ENCODE assay signal across 8 cellular contexts in the genomic region with DNA sequence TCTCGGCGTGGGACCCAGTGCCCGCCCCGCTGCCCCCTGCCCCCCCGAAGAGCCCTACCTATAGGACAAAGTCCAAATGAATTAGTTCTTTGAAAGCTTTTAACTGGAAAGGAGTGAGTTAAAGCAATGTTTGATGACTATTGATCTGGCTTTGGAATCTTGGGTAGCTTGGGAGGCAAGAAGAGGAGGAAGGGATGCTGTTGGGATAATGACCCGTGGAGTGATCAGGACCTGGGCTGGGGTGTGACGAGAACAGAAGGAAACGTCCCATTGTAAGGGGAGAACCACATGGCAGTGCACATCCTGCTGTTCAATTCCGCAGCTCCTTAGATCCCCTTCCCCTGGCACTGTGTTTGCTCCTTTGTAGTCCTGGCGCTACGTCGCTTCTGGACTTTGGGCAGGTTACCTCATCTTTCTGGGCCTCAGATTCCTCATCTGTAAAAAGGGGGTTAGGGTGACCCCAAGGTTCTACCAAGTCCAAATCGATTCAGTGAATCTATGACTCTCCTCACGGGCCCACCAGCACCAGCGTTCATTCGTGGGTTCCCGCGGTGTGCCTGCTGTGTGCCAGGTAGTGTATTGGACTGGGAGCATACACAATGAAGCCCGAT. TPM values are rescaled to one million over a fixed set of nuclear protein-coding genes. Genes with fewer than 3 reads are reported as not detected.
DNase-seq lines count a peak whose midpoint lies in the region; ATAC-seq and TF ChIP-seq lines count a peak whose summit lies in the region.

No MANE protein-coding gene starts in this region.

- H4K20me1 ChIP-seq in DOHH2 (ENCODE audit: control insufficient read depth, insufficient read depth, low read depth, low read length): no peaks in the 10 kb centered on the region
- H4K20me1 ChIP-seq in OCI-LY7 (ENCODE audit: insufficient read depth, low read length): no peaks in the 10 kb centered on the region; the same call in 1 of the 2 replicates

- H3K4me3 ChIP-seq in DOHH2 (ENCODE audit: low read length) (peak overlapping the region; percentile 84), OCI-LY7 (ENCODE audit: low read depth, low read length, poor library complexity, severe bottlenecking) (peak overlapping the region; percentile 84), mucosa of descending colon (peak overlapping the region; percentile 81), upper lobe of right lung (peak overlapping the region; percentile 83)

- no peaks in the 10 kb centered on the region for H3K27me3 ChIP-seq in DOHH2 (ENCODE audit: control insufficient read depth, low read length)
- H3K27me3 ChIP-seq in upper lobe of right lung: no peaks in the 10 kb centered on the region

- H2AFZ ChIP-seq in OCI-LY7 (ENCODE audit: low read length): peak overlapping the region; percentile 89

- H3K4me2 ChIP-seq in DOHH2 (ENCODE audit: low read length) (peak overlapping the region; percentile 78), OCI-LY7 (ENCODE audit: low read length) (peak overlapping the region; percentile 83)

- DNase-seq in OCI-LY7 (ENCODE audit: low spot score): no peak
- DNase-seq in mucosa of descending colon: peak in 2 of 3 donors; percentile 23 to 43
- no peak for DNase-seq in upper lobe of right lung
- DNase-seq in NCI-H1436 treated with DMSO at 0.1 percent for 48 hours (lab: John Stamatoyannopoulos, UW): no peak

- no peak for ATAC-seq in mucosa of descending colon
- ATAC-seq in upper lobe of right lung: no peak
- no peak for ATAC-seq in GM21619 (IDR thresholded peaks at IDR 0.05; ENCODE audit: unreplicated experiment)
- ATAC-seq in GM19023 (IDR thresholded peaks at IDR 0.05; ENCODE audit: unreplicated experiment): no peak

- BruUV-seq in OCI-LY7 (replicated peaks; lab: Mats Ljungman, UMichigan): TSS peak; percentile 76

- no peak for TF ChIP-seq CTCF in DOHH2 (IDR thresholded peaks at IDR 0.05; ENCODE audit: low read depth, low read length, poor library complexity, severe bottlenecking)
- no peak for TF ChIP-seq CTCF in OCI-LY7 (conservative IDR thresholded peaks at IDR 0.05; ENCODE audit: low read length)
- TF ChIP-seq CTCF in mucosa of descending colon (IDR thresholded peaks at IDR 0.05): no peak
- TF ChIP-seq CTCF in upper lobe of right lung (IDR thresholded peaks at IDR 0.05): no peak

- peaks cover 48% of the 10 kb centered on the region for H3K79me2 ChIP-seq in DOHH2 (ENCODE audit: control insufficient read depth, low read length)
- H3K79me2 ChIP-seq in OCI-LY7 (ENCODE audit: insufficient read depth, low read depth, low read length): peaks cover 36% of the 10 kb centered on the region

- CTCF ChIA-PET in OCI-LY7 (lab: Charles Lee; ENCODE audit: unreplicated experiment): interaction anchor here (0.6 to 1.8 kb wide), 2 partner anchors 15 to 90 kb away, joined by 3 to 6 read pairs; no protein-coding TSS in a partner anchor

- H3K27ac ChIP-seq in DOHH2 (ENCODE audit: low read depth, low read length) (peak overlapping the region; percentile 79), OCI-LY7 (ENCODE audit: low read depth, low read length, poor library complexity, severe bottlenecking) (peak overlapping the region; percentile 85), cingulate gyrus (ENCODE audit: low read depth, low read length) (peak overlapping the region; percentile 94), upper lobe of right lung (peak overlapping the region; percentile 95)

- H3K9me3 ChIP-seq in DOHH2 (ENCODE audit: control insufficient read depth, insufficient read depth, low read length): no peaks in the 10 kb centered on the region
- H3K9me3 ChIP-seq in OCI-LY7 (ENCODE audit: low read length): no peaks in the 10 kb centered on the region
- H3K9me3 ChIP-seq in mucosa of descending colon: no peaks in the 10 kb centered on the region
- no peaks in the 10 kb centered on the region for H3K9me3 ChIP-seq in upper lobe of right lung

- peaks cover 42% of the 10 kb centered on the region for H3K4me1 ChIP-seq in DOHH2 (ENCODE audit: control insufficient read depth, low read length)
- H3K4me1 ChIP-seq in OCI-LY7 (ENCODE audit: insufficient read depth, low read length, poor library complexity, severe bottlenecking): peaks cover 40% of the 10 kb centered on the region
- H3K4me1 ChIP-seq in mucosa of descending colon (ENCODE audit: low read depth): peaks cover 13% of the 10 kb centered on the region
- peaks cover 33% of the 10 kb centered on the region for H3K4me1 ChIP-seq in upper lobe of right lung

- intact Hi-C loops in OCI-LY7 (cut with micrococcal nuclease; ENCODE audit: unreplicated experiment) (loop anchor here (1.0 to 5.0 kb wide), 4 partner anchors 63 to 1315 kb away; partner anchors contain the start of gene DNAJC21), mucosa of descending colon (cut with DNase I, micrococcal nuclease) (no loop called here), upper lobe of right lung (cut with DNase I) (no loop called here)

- H3K36me3 ChIP-seq in DOHH2 (ENCODE audit: control insufficient read depth, low read length) (peaks cover 9% of the 10 kb centered on the region), OCI-LY7 (ENCODE audit: insufficient read depth, low read length) (no peaks in the 10 kb centered on the region), mucosa of descending colon (ENCODE audit: low read depth) (peaks cover 4% of the 10 kb centered on the region), upper lobe of right lung (no peaks in the 10 kb centered on the region)

- POLR2A ChIA-PET in OCI-LY7 (lab: Charles Lee): interaction anchor here (0.7 to 3.2 kb wide), 10 partner anchors 9 to 149 kb away, joined by 3 to 21 read pairs (median 4); no protein-coding TSS in a partner anchor

- H3F3A ChIP-seq in DOHH2 (ENCODE audit: control insufficient read depth, insufficient read depth): peaks cover 17% of the 10 kb centered on the region

- H3K9me2 ChIP-seq in DOHH2 (replicated peaks; ENCODE audit: control insufficient read depth, low read length) (no peaks in the 10 kb centered on the region), OCI-LY7 (ENCODE audit: insufficient read depth, low read length) (no peaks in the 10 kb centered on the region)

RNA-seq across cellular contexts. Expression of gene NADK2, which starts 0.9 kb away (rescaled TPM):
- total RNA-seq in OCI-LY7 (2014; rRNA removed; shearing (Covaris generic)): 21.2 and 23.8 TPM in 2 replicates
- 37.5 and 38.6 TPM in 2 replicates for total RNA-seq in OCI-LY7 (2022)
- 10 to 100 TPM; 24.3 to 50.3 (median 24.8) TPM for total RNA-seq in mucosa of descending colon
- 21.1 TPM for total RNA-seq in upper lobe of right lung

RNA-seq across cellular contexts. Expression of gene RANBP3L, which starts 59.1 kb away (rescaled TPM):
- not detected in 2 replicates for total RNA-seq in OCI-LY7 (2014; rRNA removed; shearing (Covaris generic))
- total RNA-seq in OCI-LY7 (2022) (not detected in 2 replicates), mucosa of descending colon (1 to 10 TPM in 1 of 3 donors, under 1 TPM in 1, not detected in 1; 0.29 to 2.8 TPM), upper lobe of right lung (7.1 TPM)

Comparison
In these comparisons a context has a peak if more than half of its experiments do, and no peak if none do; other contexts are left out.
1. DNase-seq: peak in mucosa of descending colon (2 of 3); none in OCI-LY7 (single experiment), upper lobe of right lung (single experiment) and NCI-H1436 treated with DMSO at 0.1 percent for 48 hours (single experiment).
2. Peak in every context shown above with its lines, with median percentiles within 50 percentile points of each other: H3K27ac ChIP-seq and H3K4me3 ChIP-seq.